In the genomic region with DNA sequence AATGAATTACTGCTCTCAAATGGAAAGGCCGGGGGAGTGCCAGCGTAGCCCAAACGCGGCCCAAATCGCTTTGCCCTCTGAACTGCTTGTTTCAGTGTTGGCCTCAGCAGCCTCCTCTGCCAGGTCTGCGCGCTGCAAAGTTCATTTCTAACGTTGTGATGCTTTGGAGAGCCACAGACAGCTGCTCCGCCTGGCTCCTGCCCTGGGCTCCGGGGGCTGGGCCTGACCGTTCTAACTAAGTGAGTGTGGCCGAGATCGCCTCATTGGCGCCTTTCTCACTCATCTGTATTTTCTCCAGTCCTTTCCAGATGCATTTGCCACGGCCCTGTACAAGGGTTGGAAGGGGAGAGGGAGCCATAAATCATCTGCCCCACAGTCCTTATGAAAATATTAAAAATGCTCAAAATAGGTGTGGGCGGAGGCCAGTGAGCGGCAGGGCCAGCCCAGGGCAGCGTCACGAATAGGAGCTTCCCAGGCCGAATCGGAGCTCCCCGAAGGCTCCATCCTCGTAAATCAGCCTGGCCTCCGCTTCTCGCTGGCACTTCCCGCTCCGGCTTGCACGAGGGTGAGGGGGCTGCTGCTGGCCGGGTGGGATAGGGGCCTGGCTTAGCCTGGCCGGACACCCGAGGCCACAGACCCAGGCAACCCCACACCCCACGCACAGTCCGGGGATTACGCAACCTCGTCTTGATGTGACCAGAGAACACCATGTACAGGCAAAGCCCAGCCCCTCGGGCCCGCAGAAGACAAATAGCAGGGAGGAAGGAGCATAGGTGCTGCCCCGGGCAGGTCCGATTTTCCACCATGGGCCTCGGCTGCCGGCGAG, we compare ENCODE assay signal across 1 cellular context.
TF ChIP-seq lines count a peak whose summit lies in the region.

No MANE protein-coding gene starts in this region.

TF ChIP-seq in SK-N-SH treated with all-trans-retinoic acid at 6 μM for 48 hours, 23 proteins besides CTCF, POLR2A, EP300 and RAD21 (continued from another document):
- TF ChIP-seq, protein P1, sequence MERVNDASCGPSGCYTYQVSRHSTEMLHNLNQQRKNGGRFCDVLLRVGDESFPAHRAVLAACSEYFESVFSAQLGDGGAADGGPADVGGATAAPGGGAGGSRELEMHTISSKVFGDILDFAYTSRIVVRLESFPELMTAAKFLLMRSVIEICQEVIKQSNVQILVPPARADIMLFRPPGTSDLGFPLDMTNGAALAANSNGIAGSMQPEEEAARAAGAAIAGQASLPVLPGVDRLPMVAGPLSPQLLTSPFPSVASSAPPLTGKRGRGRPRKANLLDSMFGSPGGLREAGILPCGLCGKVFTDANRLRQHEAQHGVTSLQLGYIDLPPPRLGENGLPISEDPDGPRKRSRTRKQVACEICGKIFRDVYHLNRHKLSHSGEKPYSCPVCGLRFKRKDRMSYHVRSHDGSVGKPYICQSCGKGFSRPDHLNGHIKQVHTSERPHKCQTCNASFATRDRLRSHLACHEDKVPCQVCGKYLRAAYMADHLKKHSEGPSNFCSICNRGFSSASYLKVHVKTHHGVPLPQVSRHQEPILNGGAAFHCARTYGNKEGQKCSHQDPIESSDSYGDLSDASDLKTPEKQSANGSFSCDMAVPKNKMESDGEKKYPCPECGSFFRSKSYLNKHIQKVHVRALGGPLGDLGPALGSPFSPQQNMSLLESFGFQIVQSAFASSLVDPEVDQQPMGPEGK (CRISPR knock-in tag; IDR thresholded peaks at IDR 0.05; ENCODE audit: borderline replicate concordance): no peak
TF ChIP-seq in SK-N-SH treated with all-trans-retinoic acid at 6 μM for 48 hours: peak in this region for 0.
